11 cellular contexts compared by ENCODE assay signal in genomic region chr11:6456361-6457073, GRCh38. TPM values are rescaled to one million over a fixed set of nuclear protein-coding genes. Genes with fewer than 3 reads are reported as not detected.
"Had no signal": no experiment of that assay in that cellular context is flagged by ENCODE, and none has a peak within 500 bp of the region (broad histone marks: within the 10 kb centered on the region; RNA-seq: fewer than 3 reads in every experiment).

No MANE protein-coding gene starts in this region.

- H3K27ac ChIP-seq: GM23248, HL-60 had no signal

- DNase-seq: GM23248, GOT3, H7, HFFc6, KBM-7 had no signal

- H3K27me3 Mint-ChIP-seq: IgD-negative memory B cell had no signal

- H3K27ac Mint-ChIP-seq: HFFc6, IgD-negative memory B cell had no signal

- ATAC-seq: HCT116, HepG2 had no signal

- H3K4me1 ChIP-seq: HAP-1 had no signal

- H3K9me3 ChIP-seq: HAP-1 had no signal

- H3K4me3 ChIP-seq: GM23248, HAP-1 had no signal

- H3K9me3 Mint-ChIP-seq: HFFc6, IgD-negative memory B cell had no signal

- H3K4me1 Mint-ChIP-seq: IgD-negative memory B cell had no signal

- H2AFZ ChIP-seq: GM23248 had no signal

- H3K4me3 Mint-ChIP-seq: HFFc6, IgD-negative memory B cell had no signal

- H3K9ac ChIP-seq: GM23248 had no signal

RNA-seq across cellular contexts. Expression of gene HPX, which starts 15.7 kb away (rescaled TPM):
- total RNA-seq: H4 had no signal
